Comparison of ENCODE assay signal across 1 cellular context in the genomic region with DNA sequence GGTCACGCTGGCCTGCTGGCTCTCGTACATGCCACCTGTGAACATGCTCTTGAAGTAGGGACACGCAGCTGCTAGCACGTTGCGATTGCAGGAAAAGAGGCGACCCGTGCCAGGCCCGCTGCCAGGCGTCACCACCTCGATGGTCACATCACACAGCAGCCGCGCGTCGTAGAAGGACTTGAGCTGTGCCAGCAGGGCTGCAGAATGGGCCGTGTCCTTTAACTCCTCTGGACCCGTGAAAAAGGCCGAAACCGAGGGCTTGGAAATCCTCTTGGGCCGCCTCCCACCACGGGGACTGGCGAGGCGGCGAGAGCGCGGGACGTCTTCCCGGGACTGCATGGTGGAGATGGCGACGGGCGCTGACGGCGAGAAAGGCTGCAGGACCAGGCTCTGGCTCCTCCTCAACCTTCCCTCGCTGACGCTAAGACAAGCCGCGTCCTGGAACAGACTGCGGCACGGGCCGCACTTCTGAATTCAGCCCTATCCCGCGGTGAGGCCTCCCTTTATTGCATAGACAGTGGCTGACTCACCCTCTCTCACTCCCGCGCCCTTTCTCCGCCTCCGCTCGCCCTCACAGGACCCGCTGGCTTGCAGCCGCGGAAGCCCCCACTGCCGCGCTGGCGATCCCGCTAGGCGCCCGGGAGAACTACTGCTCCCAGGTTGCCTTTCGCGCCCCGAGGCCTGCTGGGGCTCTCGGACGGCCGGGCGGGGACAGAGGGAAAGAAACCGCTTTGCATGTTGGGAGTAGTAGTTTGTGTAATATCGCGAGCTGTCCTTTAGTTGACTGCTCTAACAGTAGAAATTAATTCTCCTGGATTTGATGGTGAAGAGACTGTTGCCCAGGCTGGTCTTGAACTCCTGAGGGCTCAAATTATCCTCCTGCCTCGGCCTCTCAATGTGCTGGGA.
TF ChIP-seq lines count a peak whose summit lies in the region.

A gene with protein sequence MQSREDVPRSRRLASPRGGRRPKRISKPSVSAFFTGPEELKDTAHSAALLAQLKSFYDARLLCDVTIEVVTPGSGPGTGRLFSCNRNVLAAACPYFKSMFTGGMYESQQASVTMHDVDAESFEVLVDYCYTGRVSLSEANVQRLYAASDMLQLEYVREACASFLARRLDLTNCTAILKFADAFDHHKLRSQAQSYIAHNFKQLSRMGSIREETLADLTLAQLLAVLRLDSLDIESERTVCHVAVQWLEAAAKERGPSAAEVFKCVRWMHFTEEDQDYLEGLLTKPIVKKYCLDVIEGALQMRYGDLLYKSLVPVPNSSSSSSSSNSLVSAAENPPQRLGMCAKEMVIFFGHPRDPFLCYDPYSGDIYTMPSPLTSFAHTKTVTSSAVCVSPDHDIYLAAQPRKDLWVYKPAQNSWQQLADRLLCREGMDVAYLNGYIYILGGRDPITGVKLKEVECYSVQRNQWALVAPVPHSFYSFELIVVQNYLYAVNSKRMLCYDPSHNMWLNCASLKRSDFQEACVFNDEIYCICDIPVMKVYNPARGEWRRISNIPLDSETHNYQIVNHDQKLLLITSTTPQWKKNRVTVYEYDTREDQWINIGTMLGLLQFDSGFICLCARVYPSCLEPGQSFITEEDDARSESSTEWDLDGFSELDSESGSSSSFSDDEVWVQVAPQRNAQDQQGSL (minus strand): TSS at position 651 of the 906 bp plus-strand sequence. CDS start 312 bp downstream, at position 339.

TF ChIP-seq in HepG2, 621 proteins besides CTCF, POLR2A, EP300 and RAD21 (continued from another document and continues in another):
- TF ChIP-seq, protein P1, sequence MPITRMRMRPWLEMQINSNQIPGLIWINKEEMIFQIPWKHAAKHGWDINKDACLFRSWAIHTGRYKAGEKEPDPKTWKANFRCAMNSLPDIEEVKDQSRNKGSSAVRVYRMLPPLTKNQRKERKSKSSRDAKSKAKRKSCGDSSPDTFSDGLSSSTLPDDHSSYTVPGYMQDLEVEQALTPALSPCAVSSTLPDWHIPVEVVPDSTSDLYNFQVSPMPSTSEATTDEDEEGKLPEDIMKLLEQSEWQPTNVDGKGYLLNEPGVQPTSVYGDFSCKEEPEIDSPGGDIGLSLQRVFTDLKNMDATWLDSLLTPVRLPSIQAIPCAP (CRISPR knock-in tag; IDR thresholded peaks at IDR 0.05; ENCODE audit: low read depth) = no peak; the same call in 1 of the 2 replicates
- TF ChIP-seq, protein P2, sequence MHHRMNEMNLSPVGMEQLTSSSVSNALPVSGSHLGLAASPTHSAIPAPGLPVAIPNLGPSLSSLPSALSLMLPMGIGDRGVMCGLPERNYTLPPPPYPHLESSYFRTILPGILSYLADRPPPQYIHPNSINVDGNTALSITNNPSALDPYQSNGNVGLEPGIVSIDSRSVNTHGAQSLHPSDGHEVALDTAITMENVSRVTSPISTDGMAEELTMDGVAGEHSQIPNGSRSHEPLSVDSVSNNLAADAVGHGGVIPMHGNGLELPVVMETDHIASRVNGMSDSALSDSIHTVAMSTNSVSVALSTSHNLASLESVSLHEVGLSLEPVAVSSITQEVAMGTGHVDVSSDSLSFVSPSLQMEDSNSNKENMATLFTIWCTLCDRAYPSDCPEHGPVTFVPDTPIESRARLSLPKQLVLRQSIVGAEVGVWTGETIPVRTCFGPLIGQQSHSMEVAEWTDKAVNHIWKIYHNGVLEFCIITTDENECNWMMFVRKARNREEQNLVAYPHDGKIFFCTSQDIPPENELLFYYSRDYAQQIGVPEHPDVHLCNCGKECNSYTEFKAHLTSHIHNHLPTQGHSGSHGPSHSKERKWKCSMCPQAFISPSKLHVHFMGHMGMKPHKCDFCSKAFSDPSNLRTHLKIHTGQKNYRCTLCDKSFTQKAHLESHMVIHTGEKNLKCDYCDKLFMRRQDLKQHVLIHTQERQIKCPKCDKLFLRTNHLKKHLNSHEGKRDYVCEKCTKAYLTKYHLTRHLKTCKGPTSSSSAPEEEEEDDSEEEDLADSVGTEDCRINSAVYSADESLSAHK (CRISPR knock-in tag; IDR thresholded peaks at IDR 0.05; ENCODE audit: borderline replicate concordance) = no peak
- TF ChIP-seq DNMT1 (CRISPR knock-in tag; IDR thresholded peaks at IDR 0.05) (no peak), RXRA (CRISPR knock-in tag; IDR thresholded peaks at IDR 0.05) (peak; percentile 73), EHMT2 (IDR thresholded peaks at IDR 0.05; ENCODE audit: borderline replicate concordance, low read depth, low read length) (no peak), ZNF350 (CRISPR knock-in tag; IDR thresholded peaks at IDR 0.05; ENCODE audit: borderline replicate concordance, low read depth) (peak; percentile 90; the same call in 1 of the 2 replicates), PHB2 (IDR thresholded peaks at IDR 0.05; ENCODE audit: partially characterized antibody) (no peak), ZC3H13 (CRISPR knock-in tag; IDR thresholded peaks at IDR 0.05) (peak; percentile 80; the same call in 1 of the 2 replicates), HOXA3 (CRISPR knock-in tag; IDR thresholded peaks at IDR 0.05) (peak; percentile 85), ZNF816 (CRISPR knock-in tag; IDR thresholded peaks at IDR 0.05; ENCODE audit: borderline replicate concordance) (0 out of 2 replicates have a peak, but pooled peaks have one; percentile 74), ZNF792 (CRISPR knock-in tag; IDR thresholded peaks at IDR 0.05) (0 out of 2 replicates have a peak, but pooled peaks have one; percentile 41), SAFB2 (CRISPR knock-in tag; IDR thresholded peaks at IDR 0.05; ENCODE audit: borderline replicate concordance, low read depth) (no peak), HMG20B (CRISPR knock-in tag; conservative IDR thresholded peaks at IDR 0.05) (no peak; the same call in 1 of the 2 replicates), ZNF775 (CRISPR knock-in tag; IDR thresholded peaks at IDR 0.05; ENCODE audit: borderline replicate concordance) (no peak), ZNF839 (CRISPR knock-in tag; IDR thresholded peaks at IDR 0.05; ENCODE audit: borderline replicate concordance) (no peak; the same call in 1 of the 2 replicates), SALL2 (CRISPR knock-in tag; IDR thresholded peaks at IDR 0.05) (peak; percentile 91), MYC (CRISPR knock-in tag; IDR thresholded peaks at IDR 0.05; ENCODE audit: borderline replicate concordance) (peak; percentile 76; the same call in 1 of the 2 replicates), ZNF329 (CRISPR knock-in tag; IDR thresholded peaks at IDR 0.05; ENCODE audit: low read depth) (no peak), ZNF232 (CRISPR knock-in tag; IDR thresholded peaks at IDR 0.05; ENCODE audit: borderline replicate concordance) (no peak; the same call in 1 of the 2 replicates), ZNF891 (CRISPR knock-in tag; IDR thresholded peaks at IDR 0.05) (peak; percentile 86; the same call in 1 of the 2 replicates), ZNF570 (CRISPR knock-in tag; IDR thresholded peaks at IDR 0.05; ENCODE audit: borderline replicate concordance) (no peak), RXRB (CRISPR knock-in tag; IDR thresholded peaks at IDR 0.05; ENCODE audit: borderline replicate concordance) (no peak; the same call in none of the 2 replicates), ZNF563 (CRISPR knock-in tag; IDR thresholded peaks at IDR 0.05) (no peak), ZNF207 (IDR thresholded peaks at IDR 0.05; ENCODE audit: borderline replicate concordance) (no peak), ZNF431 (CRISPR knock-in tag; IDR thresholded peaks at IDR 0.05; ENCODE audit: borderline replicate concordance, low read depth) (no peak), KDM3A (CRISPR knock-in tag; IDR thresholded peaks at IDR 0.05; ENCODE audit: low read depth) (peak; percentile 90; the same call in 1 of the 2 replicates), ZNF670 (CRISPR knock-in tag; IDR thresholded peaks at IDR 0.05; ENCODE audit: borderline replicate concordance) (peak; percentile 96), FOXC1 (CRISPR knock-in tag; IDR thresholded peaks at IDR 0.05; ENCODE audit: borderline replicate concordance) (no peak)
- TF ChIP-seq, protein P3, sequence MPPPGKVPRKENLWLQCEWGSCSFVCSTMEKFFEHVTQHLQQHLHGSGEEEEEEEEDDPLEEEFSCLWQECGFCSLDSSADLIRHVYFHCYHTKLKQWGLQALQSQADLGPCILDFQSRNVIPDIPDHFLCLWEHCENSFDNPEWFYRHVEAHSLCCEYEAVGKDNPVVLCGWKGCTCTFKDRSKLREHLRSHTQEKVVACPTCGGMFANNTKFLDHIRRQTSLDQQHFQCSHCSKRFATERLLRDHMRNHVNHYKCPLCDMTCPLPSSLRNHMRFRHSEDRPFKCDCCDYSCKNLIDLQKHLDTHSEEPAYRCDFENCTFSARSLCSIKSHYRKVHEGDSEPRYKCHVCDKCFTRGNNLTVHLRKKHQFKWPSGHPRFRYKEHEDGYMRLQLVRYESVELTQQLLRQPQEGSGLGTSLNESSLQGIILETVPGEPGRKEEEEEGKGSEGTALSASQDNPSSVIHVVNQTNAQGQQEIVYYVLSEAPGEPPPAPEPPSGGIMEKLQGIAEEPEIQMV (CRISPR knock-in tag; IDR thresholded peaks at IDR 0.05; ENCODE audit: low read depth) = no peak
- TF ChIP-seq, protein P4, sequence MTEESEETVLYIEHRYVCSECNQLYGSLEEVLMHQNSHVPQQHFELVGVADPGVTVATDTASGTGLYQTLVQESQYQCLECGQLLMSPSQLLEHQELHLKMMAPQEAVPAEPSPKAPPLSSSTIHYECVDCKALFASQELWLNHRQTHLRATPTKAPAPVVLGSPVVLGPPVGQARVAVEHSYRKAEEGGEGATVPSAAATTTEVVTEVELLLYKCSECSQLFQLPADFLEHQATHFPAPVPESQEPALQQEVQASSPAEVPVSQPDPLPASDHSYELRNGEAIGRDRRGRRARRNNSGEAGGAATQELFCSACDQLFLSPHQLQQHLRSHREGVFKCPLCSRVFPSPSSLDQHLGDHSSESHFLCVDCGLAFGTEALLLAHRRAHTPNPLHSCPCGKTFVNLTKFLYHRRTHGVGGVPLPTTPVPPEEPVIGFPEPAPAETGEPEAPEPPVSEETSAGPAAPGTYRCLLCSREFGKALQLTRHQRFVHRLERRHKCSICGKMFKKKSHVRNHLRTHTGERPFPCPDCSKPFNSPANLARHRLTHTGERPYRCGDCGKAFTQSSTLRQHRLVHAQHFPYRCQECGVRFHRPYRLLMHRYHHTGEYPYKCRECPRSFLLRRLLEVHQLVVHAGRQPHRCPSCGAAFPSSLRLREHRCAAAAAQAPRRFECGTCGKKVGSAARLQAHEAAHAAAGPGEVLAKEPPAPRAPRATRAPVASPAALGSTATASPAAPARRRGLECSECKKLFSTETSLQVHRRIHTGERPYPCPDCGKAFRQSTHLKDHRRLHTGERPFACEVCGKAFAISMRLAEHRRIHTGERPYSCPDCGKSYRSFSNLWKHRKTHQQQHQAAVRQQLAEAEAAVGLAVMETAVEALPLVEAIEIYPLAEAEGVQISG (CRISPR knock-in tag; IDR thresholded peaks at IDR 0.05) = peak; percentile 89
- TF ChIP-seq, protein P5, sequence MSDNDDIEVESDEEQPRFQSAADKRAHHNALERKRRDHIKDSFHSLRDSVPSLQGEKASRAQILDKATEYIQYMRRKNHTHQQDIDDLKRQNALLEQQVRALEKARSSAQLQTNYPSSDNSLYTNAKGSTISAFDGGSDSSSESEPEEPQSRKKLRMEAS (IDR thresholded peaks at IDR 0.05) = peak; percentile 78; the same call in 1 of the 2 replicates
- TF ChIP-seq, protein P6, sequence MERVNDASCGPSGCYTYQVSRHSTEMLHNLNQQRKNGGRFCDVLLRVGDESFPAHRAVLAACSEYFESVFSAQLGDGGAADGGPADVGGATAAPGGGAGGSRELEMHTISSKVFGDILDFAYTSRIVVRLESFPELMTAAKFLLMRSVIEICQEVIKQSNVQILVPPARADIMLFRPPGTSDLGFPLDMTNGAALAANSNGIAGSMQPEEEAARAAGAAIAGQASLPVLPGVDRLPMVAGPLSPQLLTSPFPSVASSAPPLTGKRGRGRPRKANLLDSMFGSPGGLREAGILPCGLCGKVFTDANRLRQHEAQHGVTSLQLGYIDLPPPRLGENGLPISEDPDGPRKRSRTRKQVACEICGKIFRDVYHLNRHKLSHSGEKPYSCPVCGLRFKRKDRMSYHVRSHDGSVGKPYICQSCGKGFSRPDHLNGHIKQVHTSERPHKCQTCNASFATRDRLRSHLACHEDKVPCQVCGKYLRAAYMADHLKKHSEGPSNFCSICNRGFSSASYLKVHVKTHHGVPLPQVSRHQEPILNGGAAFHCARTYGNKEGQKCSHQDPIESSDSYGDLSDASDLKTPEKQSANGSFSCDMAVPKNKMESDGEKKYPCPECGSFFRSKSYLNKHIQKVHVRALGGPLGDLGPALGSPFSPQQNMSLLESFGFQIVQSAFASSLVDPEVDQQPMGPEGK (CRISPR knock-in tag; IDR thresholded peaks at IDR 0.05) = peak; percentile 93
- TF ChIP-seq, protein P7, sequence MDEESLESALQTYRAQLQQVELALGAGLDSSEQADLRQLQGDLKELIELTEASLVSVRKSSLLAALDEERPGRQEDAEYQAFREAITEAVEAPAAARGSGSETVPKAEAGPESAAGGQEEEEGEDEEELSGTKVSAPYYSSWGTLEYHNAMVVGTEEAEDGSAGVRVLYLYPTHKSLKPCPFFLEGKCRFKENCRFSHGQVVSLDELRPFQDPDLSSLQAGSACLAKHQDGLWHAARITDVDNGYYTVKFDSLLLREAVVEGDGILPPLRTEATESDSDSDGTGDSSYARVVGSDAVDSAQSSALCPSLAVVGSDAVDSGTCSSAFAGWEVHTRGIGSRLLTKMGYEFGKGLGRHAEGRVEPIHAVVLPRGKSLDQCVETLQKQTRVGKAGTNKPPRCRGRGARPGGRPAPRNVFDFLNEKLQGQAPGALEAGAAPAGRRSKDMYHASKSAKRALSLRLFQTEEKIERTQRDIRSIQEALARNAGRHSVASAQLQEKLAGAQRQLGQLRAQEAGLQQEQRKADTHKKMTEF (CRISPR knock-in tag; IDR thresholded peaks at IDR 0.05) = peak; percentile 88; the same call in 1 of the 2 replicates
- TF ChIP-seq, protein P8, sequence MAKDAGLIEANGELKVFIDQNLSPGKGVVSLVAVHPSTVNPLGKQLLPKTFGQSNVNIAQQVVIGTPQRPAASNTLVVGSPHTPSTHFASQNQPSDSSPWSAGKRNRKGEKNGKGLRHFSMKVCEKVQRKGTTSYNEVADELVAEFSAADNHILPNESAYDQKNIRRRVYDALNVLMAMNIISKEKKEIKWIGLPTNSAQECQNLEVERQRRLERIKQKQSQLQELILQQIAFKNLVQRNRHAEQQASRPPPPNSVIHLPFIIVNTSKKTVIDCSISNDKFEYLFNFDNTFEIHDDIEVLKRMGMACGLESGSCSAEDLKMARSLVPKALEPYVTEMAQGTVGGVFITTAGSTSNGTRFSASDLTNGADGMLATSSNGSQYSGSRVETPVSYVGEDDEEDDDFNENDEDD (CRISPR knock-in tag; IDR thresholded peaks at IDR 0.05; ENCODE audit: borderline replicate concordance) = peak; percentile 87; the same call in 1 of the 2 replicates
- TF ChIP-seq, protein P9, sequence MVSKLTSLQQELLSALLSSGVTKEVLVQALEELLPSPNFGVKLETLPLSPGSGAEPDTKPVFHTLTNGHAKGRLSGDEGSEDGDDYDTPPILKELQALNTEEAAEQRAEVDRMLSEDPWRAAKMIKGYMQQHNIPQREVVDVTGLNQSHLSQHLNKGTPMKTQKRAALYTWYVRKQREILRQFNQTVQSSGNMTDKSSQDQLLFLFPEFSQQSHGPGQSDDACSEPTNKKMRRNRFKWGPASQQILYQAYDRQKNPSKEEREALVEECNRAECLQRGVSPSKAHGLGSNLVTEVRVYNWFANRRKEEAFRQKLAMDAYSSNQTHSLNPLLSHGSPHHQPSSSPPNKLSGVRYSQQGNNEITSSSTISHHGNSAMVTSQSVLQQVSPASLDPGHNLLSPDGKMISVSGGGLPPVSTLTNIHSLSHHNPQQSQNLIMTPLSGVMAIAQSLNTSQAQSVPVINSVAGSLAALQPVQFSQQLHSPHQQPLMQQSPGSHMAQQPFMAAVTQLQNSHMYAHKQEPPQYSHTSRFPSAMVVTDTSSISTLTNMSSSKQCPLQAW (CRISPR knock-in tag; IDR thresholded peaks at IDR 0.05) = peak; percentile 82; the same call in 1 of the 2 replicates
- TF ChIP-seq, protein P10, sequence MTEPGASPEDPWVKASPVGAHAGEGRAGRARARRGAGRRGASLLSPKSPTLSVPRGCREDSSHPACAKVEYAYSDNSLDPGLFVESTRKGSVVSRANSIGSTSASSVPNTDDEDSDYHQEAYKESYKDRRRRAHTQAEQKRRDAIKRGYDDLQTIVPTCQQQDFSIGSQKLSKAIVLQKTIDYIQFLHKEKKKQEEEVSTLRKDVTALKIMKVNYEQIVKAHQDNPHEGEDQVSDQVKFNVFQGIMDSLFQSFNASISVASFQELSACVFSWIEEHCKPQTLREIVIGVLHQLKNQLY (CRISPR knock-in tag; IDR thresholded peaks at IDR 0.05) = no peak
